Comparison of ENCODE assay signal across 8 cellular contexts in the genomic region with DNA sequence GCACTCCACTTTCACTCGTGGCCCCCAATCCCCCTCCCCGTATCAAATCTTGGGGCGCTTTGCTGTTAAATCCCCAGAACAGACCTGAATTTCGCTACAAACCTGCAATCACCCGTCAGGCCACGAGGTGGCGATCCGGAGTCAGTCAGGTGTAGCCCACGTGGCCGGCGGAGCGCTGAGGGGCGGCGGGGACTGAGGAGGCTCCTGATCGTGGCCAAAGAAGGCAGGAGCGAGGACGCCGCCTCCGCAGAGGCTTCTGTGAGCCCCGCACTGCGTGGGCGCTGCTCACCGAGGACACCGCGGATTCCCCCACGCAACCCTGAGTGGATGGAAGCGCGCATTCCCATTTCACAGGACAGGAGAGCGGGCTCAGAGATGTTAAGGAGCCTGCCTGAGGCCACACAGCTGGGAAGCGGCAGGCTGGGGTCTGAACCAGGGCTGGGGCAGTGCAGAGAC.
A peak's percentile ranks its signal among the peaks of the same experiment; 100 is the strongest.
DNase-seq lines count a peak whose midpoint lies in the region; ATAC-seq, FAIRE-seq and TF ChIP-seq lines count a peak whose summit lies in the region.

No MANE protein-coding gene starts in this region.

- peak; percentile 87 for TF ChIP-seq CTCF in AG09309 (IDR thresholded peaks at IDR 0.05; ENCODE audit: control insufficient read depth, insufficient read depth, low read depth, low read length, missing control alignments)
- TF ChIP-seq CTCF in bronchial epithelial cell (IDR thresholded peaks at IDR 0.05; ENCODE audit: insufficient read depth, low read length, severe bottlenecking): peak; percentile 87

- no peaks in the 10 kb centered on the region for H3K36me3 ChIP-seq in bronchial epithelial cell (ENCODE audit: control insufficient read depth, insufficient read depth, low read length)

- peaks cover 2% of the 10 kb centered on the region for H3K27me3 ChIP-seq in bronchial epithelial cell (ENCODE audit: control insufficient read depth, insufficient read depth, low read length)

- H3K4me3 ChIP-seq in AG09309 (ENCODE audit: control insufficient read depth, low read depth, low read length): no peak overlapping the region
- H3K4me3 ChIP-seq in bronchial epithelial cell (ENCODE audit: low read depth, low read length): no peak overlapping the region

- no peak for DNase-seq in AG09309 (ENCODE audit: low read depth)
- DNase-seq in NCI-H2171 treated with DMSO at 0.1 percent for 48 hours (lab: John Stamatoyannopoulos, UW): peak; percentile 75
- DNase-seq in activated CD4-positive, CD25-positive, alpha-beta regulatory T cell treated with anti-CD3 and anti-CD28 coated beads, Interleukin-2, amount 50 U/mL, for 16 hours (ENCODE audit: low read depth, low spot score): peak; percentile 73
- peak; percentile 64 for DNase-seq in bronchial epithelial cell (ENCODE audit: low read depth)
- DNase-seq in kidney tubule cell (ENCODE audit: low spot score): peak; percentile 69
- peak; percentile 85 for DNase-seq in stimulated activated CD4-positive, alpha-beta T cell treated with anti-CD3 and anti-CD28 coated beads, Interleukin-1b, Interleukin-23, amount 100 ng/mL, for 48 hours

- peak; percentile 54 for ATAC-seq in GM21576 (IDR thresholded peaks at IDR 0.05; ENCODE audit: unreplicated experiment)
- no peak for ATAC-seq in GM21423 (IDR thresholded peaks at IDR 0.05; ENCODE audit: unreplicated experiment)

- no peak for FAIRE-seq in bronchial epithelial cell (lab: Jason Lieb, UNC)
